1 cellular context compared by ENCODE assay signal in the genomic region with DNA sequence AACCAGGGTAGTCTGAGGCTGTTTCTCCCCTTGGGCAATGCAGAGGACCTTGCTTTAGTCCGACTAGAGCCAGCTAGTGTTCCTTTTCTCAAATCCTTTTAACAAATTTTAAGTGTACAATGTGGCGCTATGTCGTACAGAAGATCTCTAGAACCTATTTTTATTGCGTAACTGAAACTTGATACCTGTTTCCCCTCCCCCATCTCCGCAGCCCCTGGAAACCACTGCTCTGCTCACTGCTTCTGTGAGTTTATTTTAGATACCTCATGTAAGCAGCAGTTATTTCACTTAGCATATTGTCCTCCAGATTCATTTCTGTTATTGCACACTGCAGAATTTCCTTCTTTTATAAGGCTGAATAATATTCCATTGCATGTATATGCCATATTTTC.
TF ChIP-seq lines count a peak whose summit lies in the region.

No MANE protein-coding gene starts in this region.

TF ChIP-seq in GM23338, 12 proteins besides CTCF, POLR2A, EP300 and RAD21 (continued from another document):
- no peak for TF ChIP-seq STAT1 (IDR thresholded peaks at IDR 0.05; ENCODE audit: unreplicated experiment)
